ENCODE assay signal across 2 cellular contexts in genomic region chr13:41917641-41918040, GRCh38.
TF ChIP-seq lines count a peak whose summit lies in the region.

No MANE protein-coding gene starts in this region.

TF ChIP-seq in SK-N-SH, 30 proteins besides CTCF, POLR2A, EP300 and RAD21 (continued from another document):
- TF ChIP-seq, protein P1, sequence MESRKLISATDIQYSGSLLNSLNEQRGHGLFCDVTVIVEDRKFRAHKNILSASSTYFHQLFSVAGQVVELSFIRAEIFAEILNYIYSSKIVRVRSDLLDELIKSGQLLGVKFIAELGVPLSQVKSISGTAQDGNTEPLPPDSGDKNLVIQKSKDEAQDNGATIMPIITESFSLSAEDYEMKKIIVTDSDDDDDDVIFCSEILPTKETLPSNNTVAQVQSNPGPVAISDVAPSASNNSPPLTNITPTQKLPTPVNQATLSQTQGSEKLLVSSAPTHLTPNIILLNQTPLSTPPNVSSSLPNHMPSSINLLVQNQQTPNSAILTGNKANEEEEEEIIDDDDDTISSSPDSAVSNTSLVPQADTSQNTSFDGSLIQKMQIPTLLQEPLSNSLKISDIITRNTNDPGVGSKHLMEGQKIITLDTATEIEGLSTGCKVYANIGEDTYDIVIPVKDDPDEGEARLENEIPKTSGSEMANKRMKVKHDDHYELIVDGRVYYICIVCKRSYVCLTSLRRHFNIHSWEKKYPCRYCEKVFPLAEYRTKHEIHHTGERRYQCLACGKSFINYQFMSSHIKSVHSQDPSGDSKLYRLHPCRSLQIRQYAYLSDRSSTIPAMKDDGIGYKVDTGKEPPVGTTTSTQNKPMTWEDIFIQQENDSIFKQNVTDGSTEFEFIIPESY (IDR thresholded peaks at IDR 0.05; ENCODE audit: borderline replicate concordance, low read depth), result no peak
- TF ChIP-seq, protein P2, sequence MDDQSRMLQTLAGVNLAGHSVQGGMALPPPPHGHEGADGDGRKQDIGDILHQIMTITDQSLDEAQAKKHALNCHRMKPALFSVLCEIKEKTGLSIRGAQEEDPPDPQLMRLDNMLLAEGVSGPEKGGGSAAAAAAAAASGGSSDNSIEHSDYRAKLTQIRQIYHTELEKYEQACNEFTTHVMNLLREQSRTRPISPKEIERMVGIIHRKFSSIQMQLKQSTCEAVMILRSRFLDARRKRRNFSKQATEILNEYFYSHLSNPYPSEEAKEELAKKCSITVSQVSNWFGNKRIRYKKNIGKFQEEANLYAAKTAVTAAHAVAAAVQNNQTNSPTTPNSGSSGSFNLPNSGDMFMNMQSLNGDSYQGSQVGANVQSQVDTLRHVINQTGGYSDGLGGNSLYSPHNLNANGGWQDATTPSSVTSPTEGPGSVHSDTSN (IDR thresholded peaks at IDR 0.05), result no peak
TF ChIP-seq in SK-N-SH: peak in this region for 0.

TF ChIP-seq in SK-N-SH treated with all-trans-retinoic acid at 6 μM for 48 hours, 23 proteins besides CTCF, POLR2A, EP300 and RAD21 (continued from another document):
- TF ChIP-seq, protein P3, sequence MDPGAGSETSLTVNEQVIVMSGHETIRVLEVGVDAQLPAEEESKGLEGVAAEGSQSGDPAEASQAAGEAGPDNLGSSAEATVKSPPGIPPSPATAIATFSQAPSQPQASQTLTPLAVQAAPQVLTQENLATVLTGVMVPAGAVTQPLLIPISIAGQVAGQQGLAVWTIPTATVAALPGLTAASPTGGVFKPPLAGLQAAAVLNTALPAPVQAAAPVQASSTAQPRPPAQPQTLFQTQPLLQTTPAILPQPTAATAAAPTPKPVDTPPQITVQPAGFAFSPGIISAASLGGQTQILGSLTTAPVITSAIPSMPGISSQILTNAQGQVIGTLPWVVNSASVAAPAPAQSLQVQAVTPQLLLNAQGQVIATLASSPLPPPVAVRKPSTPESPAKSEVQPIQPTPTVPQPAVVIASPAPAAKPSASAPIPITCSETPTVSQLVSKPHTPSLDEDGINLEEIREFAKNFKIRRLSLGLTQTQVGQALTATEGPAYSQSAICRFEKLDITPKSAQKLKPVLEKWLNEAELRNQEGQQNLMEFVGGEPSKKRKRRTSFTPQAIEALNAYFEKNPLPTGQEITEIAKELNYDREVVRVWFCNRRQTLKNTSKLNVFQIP (CRISPR knock-in tag; IDR thresholded peaks at IDR 0.05; ENCODE audit: borderline replicate concordance, low read depth), result no peak
- TF ChIP-seq PPARA (CRISPR knock-in tag; IDR thresholded peaks at IDR 0.05; ENCODE audit: borderline replicate concordance) (no peak), ZC3H10 (CRISPR knock-in tag; IDR thresholded peaks at IDR 0.05) (no peak), RARB (CRISPR knock-in tag; IDR thresholded peaks at IDR 0.05) (no peak)
